In genomic region chr16:19071811-19072777, GRCh38 we compare ENCODE assay signal across 8 cellular contexts. TPM values are rescaled to one million over a fixed set of nuclear protein-coding genes. Genes with fewer than 3 reads are reported as not detected.
DNase-seq lines count a peak whose midpoint lies in the region; ATAC-seq and TF ChIP-seq lines count a peak whose summit lies in the region.

No MANE protein-coding gene starts in this region.

- H3K4me3 Mint-ChIP-seq in activated CD4-positive, alpha-beta T cell treated with anti-CD3 and anti-CD28 coated beads, Interleukin-2, amount 10 ng/mL, durations not matched to agents 24 days and 14 days, result no peak overlapping the region
- no peak overlapping the region for H3K4me3 Mint-ChIP-seq in mesothelial cell of epicardium

- no peak overlapping the region for H3K4me3 ChIP-seq in NB4 (ENCODE audit: low read depth, low read length)
- H3K4me3 ChIP-seq in thoracic aorta, result no peak overlapping the region

- DNase-seq in DMS 273 (lab: John Stamatoyannopoulos, UW; ENCODE audit: unreplicated experiment), result peak; percentile 72
- no peak for DNase-seq in DMS 273 treated with DMSO at 0.1 percent for 48 hours (lab: John Stamatoyannopoulos, UW)
- peak; percentile 62 for DNase-seq in NB4 (ENCODE audit: low read depth)
- peak; percentile 87 for DNase-seq in activated CD4-positive, alpha-beta T cell treated with anti-CD3 and anti-CD28 coated beads, Interleukin-2, amount 10 ng/mL, durations not matched to agents 24 days and 14 days
- DNase-seq in effector CD8-positive, alpha-beta T cell (lab: John Stamatoyannopoulos, UW), result peak; percentile 19
- DNase-seq in mesothelial cell of epicardium (ENCODE audit: low spot score in 2 of 2, unreplicated experiment in 2 of 2), result no peak
- DNase-seq in thoracic aorta (ENCODE audit: low spot score), result no peak

- no peaks in the 10 kb centered on the region for H3K27me3 ChIP-seq in thoracic aorta (replicated peaks; ENCODE audit: insufficient read depth)

- TF ChIP-seq CTCF in NB4 (IDR thresholded peaks at IDR 0.05; ENCODE audit: low read depth, low read length), result peak; percentile 60
- TF ChIP-seq CTCF in mesothelial cell of epicardium (IDR thresholded peaks at IDR 0.05; ENCODE audit: unreplicated experiment), result peak; percentile 67
- TF ChIP-seq CTCF in thoracic aorta (IDR thresholded peaks at IDR 0.05), result peak; percentile 57

- intact Hi-C loops in activated CD4-positive, alpha-beta T cell treated with anti-CD3 and anti-CD28 coated beads, Interleukin-2, amount 10 ng/mL, durations not matched to agents 24 days and 14 days (cut with micrococcal nuclease), result no loop called here

- H3K9me3 ChIP-seq in thoracic aorta, result no peaks in the 10 kb centered on the region

- H3K27ac Mint-ChIP-seq in activated CD4-positive, alpha-beta T cell treated with anti-CD3 and anti-CD28 coated beads, Interleukin-2, amount 10 ng/mL, durations not matched to agents 24 days and 14 days, result no peak overlapping the region
- no peak overlapping the region for H3K27ac Mint-ChIP-seq in mesothelial cell of epicardium

- H3K27ac ChIP-seq in thoracic aorta, result no peak overlapping the region

- H3K4me1 ChIP-seq in thoracic aorta (ENCODE audit: control insufficient read depth in 1 of 2, low read depth in 2 of 2), result peaks cover 4 to 14% of the 10 kb centered on the region in 2 donors

- peaks cover 1% of the 10 kb centered on the region for H3K27me3 Mint-ChIP-seq in activated CD4-positive, alpha-beta T cell treated with anti-CD3 and anti-CD28 coated beads, Interleukin-2, amount 10 ng/mL, durations not matched to agents 24 days and 14 days
- no peaks in the 10 kb centered on the region for H3K27me3 Mint-ChIP-seq in mesothelial cell of epicardium (ENCODE audit: low read depth)

- H3K36me3 Mint-ChIP-seq in activated CD4-positive, alpha-beta T cell treated with anti-CD3 and anti-CD28 coated beads, Interleukin-2, amount 10 ng/mL, durations not matched to agents 24 days and 14 days (ENCODE audit: low read depth), result peaks cover 12% of the 10 kb centered on the region
- H3K36me3 Mint-ChIP-seq in mesothelial cell of epicardium, result peaks cover 20% of the 10 kb centered on the region

- peaks cover 16% of the 10 kb centered on the region for H3K4me1 Mint-ChIP-seq in activated CD4-positive, alpha-beta T cell treated with anti-CD3 and anti-CD28 coated beads, Interleukin-2, amount 10 ng/mL, durations not matched to agents 24 days and 14 days
- H3K4me1 Mint-ChIP-seq in mesothelial cell of epicardium, result peaks cover 14% of the 10 kb centered on the region

- ATAC-seq in thoracic aorta (ENCODE audit: insufficient number of reproducible peaks, low FRiP score, low read depth), result no peak
- ATAC-seq in HG02571 (IDR thresholded peaks at IDR 0.05; ENCODE audit: unreplicated experiment), result no peak

- no peak for TF ChIP-seq POLR2A in NB4 (IDR thresholded peaks at IDR 0.05; ENCODE audit: extremely low read depth, insufficient read length)

- H3K9me3 Mint-ChIP-seq in activated CD4-positive, alpha-beta T cell treated with anti-CD3 and anti-CD28 coated beads, Interleukin-2, amount 10 ng/mL, durations not matched to agents 24 days and 14 days, result no peaks in the 10 kb centered on the region
- H3K9me3 Mint-ChIP-seq in mesothelial cell of epicardium, result no peaks in the 10 kb centered on the region

- peaks cover 8% of the 10 kb centered on the region for H3K36me3 ChIP-seq in thoracic aorta

RNA-seq across cellular contexts. Expression of gene COQ7, which starts 4.7 kb away (rescaled TPM):
- 21.6 and 22.0 TPM in 2 replicates for total RNA-seq in activated CD4-positive, alpha-beta T cell treated with anti-CD3 and anti-CD28 coated beads, Interleukin-2, amount 10 ng/mL, durations not matched to agents 24 days and 14 days
- total RNA-seq in mesothelial cell of epicardium (29.2 to 31.7 TPM (median 31.3 TPM) in 3 replicates), thoracic aorta (10 to 100 TPM; 15.4 to 18.3 TPM)

RNA-seq across cellular contexts. Expression of gene ITPRIPL2, which starts 41.7 kb away (rescaled TPM):
- total RNA-seq in activated CD4-positive, alpha-beta T cell treated with anti-CD3 and anti-CD28 coated beads, Interleukin-2, amount 10 ng/mL, durations not matched to agents 24 days and 14 days, result 57.6 and 58.4 TPM in 2 replicates
- total RNA-seq in mesothelial cell of epicardium (39.2 to 40.0 TPM (median 39.3 TPM) in 3 replicates), thoracic aorta (100 to 1,000 TPM; 113 to 118 TPM)

Comparison
In these comparisons a context has a peak if more than half of its experiments do, and no peak if none do; other contexts are left out.
1. DNase-seq: peak in DMS 273 (single experiment), NB4 (single experiment), activated CD4-positive, alpha-beta T cell treated with anti-CD3 and anti-CD28 coated beads, Interleukin-2, amount 10 ng/mL, durations not matched to agents 24 days and 14 days (single experiment) and effector CD8-positive, alpha-beta T cell (single experiment); none in DMS 273 treated with DMSO at 0.1 percent for 48 hours (single experiment), mesothelial cell of epicardium (0 of 2) and thoracic aorta (single experiment).
2. Peak in every context shown above with its lines, with median percentiles within 50 percentile points of each other: CTCF ChIP-seq.